10 cellular contexts compared by ENCODE assay signal in the genomic region with DNA sequence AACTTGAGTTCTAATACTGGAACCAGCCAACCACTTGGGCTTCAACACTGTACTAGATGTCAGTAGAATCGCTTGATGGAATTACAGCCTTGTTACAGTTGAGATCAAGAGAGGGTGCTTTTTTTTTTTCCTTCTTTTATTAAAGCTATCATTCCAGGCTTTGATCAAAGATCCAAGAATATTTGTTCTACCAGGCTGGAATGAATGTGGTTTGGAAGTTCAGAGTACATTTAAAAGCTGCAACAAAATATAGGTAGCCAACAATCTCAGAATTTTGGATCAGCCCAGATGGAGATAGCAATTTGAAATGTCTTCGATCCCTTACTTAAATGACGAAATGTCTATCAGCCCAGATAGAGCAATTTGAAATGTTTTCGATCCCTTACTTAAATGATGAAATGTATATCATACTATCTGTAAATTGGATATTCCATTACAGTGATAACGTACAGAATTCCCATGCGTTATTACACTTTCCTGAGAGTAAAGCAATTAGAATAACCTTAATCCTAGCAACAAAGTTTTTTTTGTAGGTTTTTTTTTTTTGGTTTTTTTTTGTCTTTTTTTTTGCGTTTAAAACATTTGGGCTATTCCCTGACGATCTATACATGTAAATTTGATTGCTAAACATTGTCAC. TPM values are rescaled to one million over a fixed set of nuclear protein-coding genes. Genes with fewer than 3 reads are reported as not detected.
A peak's percentile ranks its signal among the peaks of the same experiment; 100 is the strongest.
DNase-seq lines count a peak whose midpoint lies in the region; ATAC-seq and TF ChIP-seq lines count a peak whose summit lies in the region.
"Had no signal": no experiment of that assay in that cellular context is flagged by ENCODE, and none has a peak within 500 bp of the region (broad histone marks: within the 10 kb centered on the region; RNA-seq: fewer than 3 reads in every experiment).

No MANE protein-coding gene starts in this region.

- H3K4me1 Mint-ChIP-seq in activated B cell treated with CpG ODN at 0.5 μM for 24 hours = peaks cover 54% of the 10 kb centered on the region

- peaks cover 75% of the 10 kb centered on the region for H3K36me3 Mint-ChIP-seq in activated B cell treated with CpG ODN at 0.5 μM for 24 hours (ENCODE audit: low read depth)

- no peak for DNase-seq in right cardiac atrium
- no peak for DNase-seq in heart right ventricle
- no peak for DNase-seq in activated B cell treated with CpG ODN at 0.5 μM for 24 hours
- no peak for DNase-seq in NCI-H146 treated with DMSO at 0.1 percent for 48 hours (lab: John Stamatoyannopoulos, UW; ENCODE audit: unreplicated experiment)
- DNase-seq in HPDE6-E6E7 (ENCODE audit: extremely low spot score) = no peak
- DNase-seq in stimulated activated CD4-positive, alpha-beta T cell treated with anti-CD3 and anti-CD28 coated beads, Interleukin-12 subunit alpha, Interleukin-12 subunit beta, amount 100 ng/mL, for 4 hours = no peak
- DNase-seq in activated naive CD4-positive, alpha-beta T cell treated with anti-CD3 and anti-CD28 coated beads, Interleukin-2, amount 50 U/mL, for 16 hours = no peak
- DNase-seq: central memory CD4-positive, alpha-beta T cell; mucosa of descending colon had no signal

- H3K9me3 ChIP-seq in right cardiac atrium (ENCODE audit: control insufficient read depth, low read length) = no peaks in the 10 kb centered on the region
- H3K9me3 ChIP-seq in heart right ventricle = no peaks in the 10 kb centered on the region
- H3K9me3 ChIP-seq in iPS-18c (ENCODE audit: control insufficient read depth, insufficient read depth, low read length) = no peaks in the 10 kb centered on the region
- H3K9me3 ChIP-seq: mucosa of descending colon had no signal

- ATAC-seq in right cardiac atrium (no peak), heart right ventricle (no peak), activated B cell treated with CpG ODN at 0.5 μM for 24 hours (ENCODE audit: low read depth) (no peak)
- ATAC-seq: mucosa of descending colon had no signal

- 91% methylated on average over 8 of the region's 8 CpGs for WGBS in right cardiac atrium
- 90 to 92% methylated on average over 8 of the region's 8 CpGs for WGBS in heart right ventricle, 2 donors

- peaks cover 0 to 53% (median 0%) of the 10 kb centered on the region in 9 donors for H3K36me3 ChIP-seq in heart right ventricle

- peaks cover 13% of the 10 kb centered on the region for H3K4me1 ChIP-seq in right cardiac atrium (ENCODE audit: control insufficient read depth, insufficient read depth, low read length)
- peaks cover 0 to 54% (median 48%) of the 10 kb centered on the region in 9 donors for H3K4me1 ChIP-seq in heart right ventricle

- intact Hi-C loops in right cardiac atrium (cut with DNase I) = no loop called here
- intact Hi-C loops in heart right ventricle (cut with DNase I) = no loop called here
- intact Hi-C loops in activated B cell treated with CpG ODN at 0.5 μM for 24 hours (cut with micrococcal nuclease) = no loop called here

- H3K27ac Mint-ChIP-seq in activated B cell treated with CpG ODN at 0.5 μM for 24 hours = no peak overlapping the region

- POLR2A ChIA-PET in activated B cell treated with CpG ODN at 0.5 μM for 24 hours (lab: Charles Lee) = interaction anchor here (0.6 to 0.7 kb wide), 2 partner anchors 32 to 72 kb away, joined by 3 to 5 read pairs; no protein-coding TSS in a partner anchor

- H3K27me3 Mint-ChIP-seq in activated B cell treated with CpG ODN at 0.5 μM for 24 hours = no peaks in the 10 kb centered on the region

- H3K27ac ChIP-seq in right cardiac atrium (ENCODE audit: low read length) (no peak overlapping the region), heart right ventricle (no peak overlapping the region)

- CTCF ChIA-PET in activated B cell treated with CpG ODN at 0.5 μM for 24 hours (lab: Charles Lee) = interaction anchor here (0.7 kb wide), 1 partner anchor 1108 kb away, joined by 3 read pairs; no protein-coding TSS in a partner anchor

- no peak for TF ChIP-seq CTCF in heart right ventricle (IDR thresholded peaks at IDR 0.05)
- no peak for TF ChIP-seq CTCF in activated B cell treated with CpG ODN at 0.5 μM for 24 hours (IDR thresholded peaks at IDR 0.05)

- H3K4me3 Mint-ChIP-seq in activated B cell treated with CpG ODN at 0.5 μM for 24 hours = peak overlapping the region; percentile 42

- H3K4me3 ChIP-seq in right cardiac atrium (ENCODE audit: low read length) (peak overlapping the region; percentile 38), heart right ventricle (peak overlapping the region in 2 of 10 donors; percentile 4 to 8), iPS-18c (ENCODE audit: insufficient read depth, low read depth, low read length) (0 out of 2 replicates have a peak overlapping the region, but pooled peaks have one; percentile 25)
- H3K4me3 ChIP-seq: mucosa of descending colon had no signal

- no peaks in the 10 kb centered on the region for H3K27me3 ChIP-seq in right cardiac atrium (ENCODE audit: control insufficient read depth, insufficient read depth)
- no peaks in the 10 kb centered on the region for H3K27me3 ChIP-seq in heart right ventricle

- H3K9me3 Mint-ChIP-seq in activated B cell treated with CpG ODN at 0.5 μM for 24 hours = no peaks in the 10 kb centered on the region

RNA-seq across cellular contexts. Expression of gene ZNF281, which starts 3.6 kb away (rescaled TPM):
- total RNA-seq in right cardiac atrium (1 to 10 TPM; 8.2 to 9.2 (median 9.0) TPM), heart right ventricle (10 to 100 TPM in 4 of 10 donors, 1 to 10 TPM in 6; 6.8 to 11.7 (median 9.2) TPM), activated B cell treated with CpG ODN at 0.5 μM for 24 hours (28.2 and 31.2 TPM in 2 replicates)
- polyA plus RNA-seq in right cardiac atrium (4.0 TPM), heart right ventricle (1 to 10 TPM; 2.8 to 3.4 TPM)
